24 cellular contexts compared by ENCODE assay signal in the genomic region with DNA sequence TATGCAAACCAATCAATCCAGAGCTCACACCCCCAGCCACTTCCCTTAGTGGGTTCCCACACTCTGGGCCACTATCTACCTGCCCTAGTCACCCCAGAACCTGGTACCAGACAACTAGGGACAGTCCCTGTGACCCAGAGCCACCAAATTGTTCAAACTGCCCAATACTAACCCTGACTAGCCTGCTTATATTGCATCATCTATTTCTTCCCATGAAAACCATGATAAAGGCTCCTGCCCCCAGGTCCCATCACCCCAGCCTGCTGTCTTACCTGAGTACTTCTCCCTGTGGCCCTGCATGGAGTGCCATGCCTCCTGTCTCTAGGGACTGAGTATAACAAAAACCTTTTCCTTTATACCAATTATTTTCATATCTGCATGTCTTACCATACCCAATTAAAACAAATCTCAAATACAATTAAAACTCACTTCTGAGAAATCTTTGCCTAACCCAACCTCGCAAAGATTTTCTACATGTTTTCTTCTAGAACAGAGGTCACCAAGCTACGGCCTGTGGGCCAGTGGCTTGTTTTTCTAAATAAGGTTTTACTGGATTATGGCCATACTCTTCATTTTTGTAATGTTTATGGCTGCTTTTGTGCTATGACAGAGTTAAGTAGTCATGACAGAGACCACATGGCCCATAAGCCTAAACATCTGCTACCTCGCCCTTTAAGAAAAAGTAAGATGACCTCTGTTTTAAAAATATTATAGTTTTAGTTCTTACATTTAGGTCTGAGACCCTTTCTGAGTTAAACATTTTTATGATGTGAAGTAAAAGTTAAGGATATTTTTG. TPM values are rescaled to one million over a fixed set of nuclear protein-coding genes. Genes with fewer than 3 reads are reported as not detected.
DNase-seq lines count a peak whose midpoint lies in the region; ATAC-seq and TF ChIP-seq lines count a peak whose summit lies in the region.
"Had no signal": no experiment of that assay in that cellular context is flagged by ENCODE, and none has a peak within 500 bp of the region (broad histone marks: within the 10 kb centered on the region; RNA-seq: fewer than 3 reads in every experiment).

No MANE protein-coding gene starts in this region.

- H3K36me3 ChIP-seq in adipocyte (ENCODE audit: control insufficient read depth, insufficient read depth, low read length, severe bottlenecking) (no peaks in the 10 kb centered on the region), liver (ENCODE audit: control insufficient read depth in 4 of 4, insufficient read depth in 3 of 4, low read depth in 1 of 4, low read length in 3 of 4) (no peaks in the 10 kb centered on the region), upper lobe of right lung (no peaks in the 10 kb centered on the region)
- H3K36me3 ChIP-seq: BLaER1 treated with 17β-estradiol and CSF1 and Interleukin-3, amounts not matched to agents 10 nM and 100 nM had no signal

- H3K27me3 Mint-ChIP-seq in activated CD4-positive, alpha-beta memory T cell treated with anti-CD3 and anti-CD28 coated beads for 36 hours = peaks cover 10% of the 10 kb centered on the region
- H3K27me3 Mint-ChIP-seq in activated CD4-positive, alpha-beta memory T cell treated with anti-CD3 and anti-CD28 coated beads, Interleukin-2, amount 10 ng/mL, durations not matched to agents 7 days and 5 days = no peaks in the 10 kb centered on the region
- H3K27me3 Mint-ChIP-seq in Calu3 (ENCODE audit: unreplicated experiment) = no peaks in the 10 kb centered on the region

- no peak overlapping the region for H3K9ac ChIP-seq in adipocyte (ENCODE audit: low read length)
- H3K9ac ChIP-seq in liver (ENCODE audit: low read depth in 1 of 2, low read length in 2 of 2) = no peak overlapping the region
- H3K9ac ChIP-seq: BLaER1 treated with 17β-estradiol and CSF1 and Interleukin-3, amounts not matched to agents 10 nM and 100 nM had no signal

- H3K27ac ChIP-seq in liver (ENCODE audit: low read depth in 1 of 2, low read length in 2 of 2) = no peak overlapping the region
- H3K27ac ChIP-seq in upper lobe of right lung = no peak overlapping the region
- H3K27ac ChIP-seq: 22Rv1 had no signal

- H3K4me3 ChIP-seq in adipocyte (ENCODE audit: low read length) = no peak overlapping the region
- H3K4me3 ChIP-seq in liver (ENCODE audit: low read depth in 1 of 3, low read length in 3 of 3) = no peak overlapping the region
- no peak overlapping the region for H3K4me3 ChIP-seq in upper lobe of right lung
- H3K4me3 ChIP-seq: BLaER1 treated with 17β-estradiol and CSF1 and Interleukin-3, amounts not matched to agents 10 nM and 100 nM; GM23338 had no signal

- H3K9me3 Mint-ChIP-seq in activated CD4-positive, alpha-beta memory T cell treated with anti-CD3 and anti-CD28 coated beads for 36 hours = peaks cover 11% of the 10 kb centered on the region
- peaks cover 19% of the 10 kb centered on the region for H3K9me3 Mint-ChIP-seq in activated CD4-positive, alpha-beta memory T cell treated with anti-CD3 and anti-CD28 coated beads, Interleukin-2, amount 10 ng/mL, durations not matched to agents 7 days and 5 days
- H3K9me3 Mint-ChIP-seq in Calu3 (ENCODE audit: low read depth, unreplicated experiment) = peaks cover 3% of the 10 kb centered on the region

- no peak for ATAC-seq in HG02588 (IDR thresholded peaks at IDR 0.05; ENCODE audit: unreplicated experiment)
- ATAC-seq in GM21390 (IDR thresholded peaks at IDR 0.05; ENCODE audit: unreplicated experiment) = no peak
- ATAC-seq in upper lobe of right lung = no peak
- ATAC-seq: GM23338 had no signal

- peaks cover 3% of the 10 kb centered on the region for H3K4me1 ChIP-seq in adipocyte (ENCODE audit: control insufficient read depth, insufficient read depth, low read length)
- H3K4me1 ChIP-seq in liver (ENCODE audit: control insufficient read depth in 4 of 4, insufficient read depth in 4 of 4, low read length in 3 of 4) = no peaks in the 10 kb centered on the region
- H3K4me1 ChIP-seq in upper lobe of right lung = no peaks in the 10 kb centered on the region
- H3K4me1 ChIP-seq: Caco-2 had no signal

- POLR2A ChIA-PET in activated CD4-positive, alpha-beta memory T cell treated with anti-CD3 and anti-CD28 coated beads for 36 hours (lab: Charles Lee) = no interaction called here
- POLR2A ChIA-PET in activated CD4-positive, alpha-beta memory T cell treated with anti-CD3 and anti-CD28 coated beads, Interleukin-2, amount 10 ng/mL, durations not matched to agents 7 days and 5 days (lab: Charles Lee) = no interaction called here

- no peak for DNase-seq in activated CD4-positive, alpha-beta memory T cell treated with anti-CD3 and anti-CD28 coated beads for 36 hours
- DNase-seq in activated CD4-positive, alpha-beta memory T cell treated with anti-CD3 and anti-CD28 coated beads, Interleukin-2, amount 10 ng/mL, durations not matched to agents 7 days and 5 days = no peak
- DNase-seq in Calu3 (no peak), adipocyte (ENCODE audit: low read depth) (peak; percentile 13), upper lobe of right lung (no peak)
- DNase-seq: Caco-2; CD4-positive, alpha-beta memory T cell; DMS153; MM.1S; NCI-H1048; NCI-H1417 treated with DMSO at 0.1 percent for 48 hours; NCI-H187 treated with DMSO at 0.1 percent for 48 hours; NCI-H2107; NCI-H446 treated with DMSO at 0.1 percent for 48 hours; NCI-H526 treated with DMSO at 0.1 percent for 48 hours; OCI-M1; RPMI8226; SHP77 had no signal

- peaks cover 4% of the 10 kb centered on the region for H3K9me3 ChIP-seq in adipocyte (ENCODE audit: control insufficient read depth, low read length)
- H3K9me3 ChIP-seq in liver (ENCODE audit: control insufficient read depth in 4 of 4, low read length in 3 of 4) = peaks cover 0 to 3% (median 0%) of the 10 kb centered on the region in 4 donors
- no peaks in the 10 kb centered on the region for H3K9me3 ChIP-seq in upper lobe of right lung

- peak overlapping the region; percentile 51 for H3K27ac Mint-ChIP-seq in activated CD4-positive, alpha-beta memory T cell treated with anti-CD3 and anti-CD28 coated beads for 36 hours
- H3K27ac Mint-ChIP-seq in activated CD4-positive, alpha-beta memory T cell treated with anti-CD3 and anti-CD28 coated beads, Interleukin-2, amount 10 ng/mL, durations not matched to agents 7 days and 5 days = no peak overlapping the region
- peak overlapping the region; percentile 2 for H3K27ac Mint-ChIP-seq in Calu3 (ENCODE audit: unreplicated experiment)
- H3K27ac Mint-ChIP-seq: GM23338 had no signal

- H3K4me1 Mint-ChIP-seq in activated CD4-positive, alpha-beta memory T cell treated with anti-CD3 and anti-CD28 coated beads for 36 hours (ENCODE audit: low read depth) = peaks cover 6% of the 10 kb centered on the region
- no peaks in the 10 kb centered on the region for H3K4me1 Mint-ChIP-seq in activated CD4-positive, alpha-beta memory T cell treated with anti-CD3 and anti-CD28 coated beads, Interleukin-2, amount 10 ng/mL, durations not matched to agents 7 days and 5 days
- no peaks in the 10 kb centered on the region for H3K4me1 Mint-ChIP-seq in Calu3 (ENCODE audit: low read depth, unreplicated experiment)
- H3K4me1 Mint-ChIP-seq: GM23338 had no signal

- CTCF ChIA-PET in activated CD4-positive, alpha-beta memory T cell treated with anti-CD3 and anti-CD28 coated beads for 36 hours (lab: Charles Lee) = no interaction called here
- CTCF ChIA-PET in activated CD4-positive, alpha-beta memory T cell treated with anti-CD3 and anti-CD28 coated beads, Interleukin-2, amount 10 ng/mL, durations not matched to agents 7 days and 5 days (lab: Charles Lee) = no interaction called here
- CTCF ChIA-PET in Calu3 (lab: Charles Lee) = no interaction called here

- H3K27me3 ChIP-seq in adipocyte (replicated peaks; ENCODE audit: control insufficient read depth, insufficient read depth, low read length) (peaks cover 8% of the 10 kb centered on the region), liver (ENCODE audit: control insufficient read depth in 4 of 4, insufficient read depth in 4 of 4, low read length in 3 of 4) (no peaks in the 10 kb centered on the region), upper lobe of right lung (no peaks in the 10 kb centered on the region)
- H3K27me3 ChIP-seq: BLaER1 treated with 17β-estradiol and CSF1 and Interleukin-3, amounts not matched to agents 10 nM and 100 nM had no signal

- intact Hi-C loops in activated CD4-positive, alpha-beta memory T cell treated with anti-CD3 and anti-CD28 coated beads for 36 hours (cut with micrococcal nuclease) = no loop called here
- intact Hi-C loops in Calu3 (cut with micrococcal nuclease; ENCODE audit: unreplicated experiment) (no loop called here), upper lobe of right lung (cut with DNase I) (no loop called here)

- H3K36me3 Mint-ChIP-seq in activated CD4-positive, alpha-beta memory T cell treated with anti-CD3 and anti-CD28 coated beads for 36 hours = peaks cover 8% of the 10 kb centered on the region
- no peaks in the 10 kb centered on the region for H3K36me3 Mint-ChIP-seq in activated CD4-positive, alpha-beta memory T cell treated with anti-CD3 and anti-CD28 coated beads, Interleukin-2, amount 10 ng/mL, durations not matched to agents 7 days and 5 days (ENCODE audit: low read depth)
- peaks cover 12% of the 10 kb centered on the region for H3K36me3 Mint-ChIP-seq in Calu3 (ENCODE audit: insufficient read depth, unreplicated experiment)

- BruUV-seq in Calu3 (replicated peaks; lab: Mats Ljungman, UMichigan) = no TSS peak

- no peak for TF ChIP-seq CTCF in Calu3 (IDR thresholded peaks at IDR 0.05; ENCODE audit: unreplicated experiment)
- TF ChIP-seq CTCF in liver (IDR thresholded peaks at IDR 0.05; ENCODE audit: low read depth, low read length, missing input control) = no peak
- TF ChIP-seq CTCF in upper lobe of right lung (IDR thresholded peaks at IDR 0.05) = no peak

- H3K4me3 Mint-ChIP-seq in activated CD4-positive, alpha-beta memory T cell treated with anti-CD3 and anti-CD28 coated beads for 36 hours = no peak overlapping the region
- H3K4me3 Mint-ChIP-seq in activated CD4-positive, alpha-beta memory T cell treated with anti-CD3 and anti-CD28 coated beads, Interleukin-2, amount 10 ng/mL, durations not matched to agents 7 days and 5 days = no peak overlapping the region
- H3K4me3 Mint-ChIP-seq in Calu3 (ENCODE audit: low read depth, unreplicated experiment) = no peak overlapping the region
- H3K4me3 Mint-ChIP-seq: GM23338 had no signal

- 88% methylated on average over 3 of the region's 3 CpGs for WGBS in liver

- no peak for TF ChIP-seq RAD21 in liver (IDR thresholded peaks at IDR 0.05)

TF ChIP-seq in liver, 16 proteins besides CTCF, POLR2A, EP300 and RAD21 (continues in another document):
- peak; percentile 62 for TF ChIP-seq NR2F2 (IDR thresholded peaks at IDR 0.05)

RNA-seq across cellular contexts. Expression of a gene that starts 31.0 kb away (rescaled TPM):
- total RNA-seq in activated CD4-positive, alpha-beta memory T cell treated with anti-CD3 and anti-CD28 coated beads for 36 hours = under 1 TPM; 0.05 to 0.07 TPM
- under 1 TPM; 0.45 TPM for total RNA-seq in activated CD4-positive, alpha-beta memory T cell treated with anti-CD3 and anti-CD28 coated beads, Interleukin-2, amount 10 ng/mL, durations not matched to agents 7 days and 5 days
- total RNA-seq in Calu3 (2022) (4.4 and 8.6 TPM in 2 replicates), liver (10 to 100 TPM; 65.3 to 90.1 TPM), upper lobe of right lung (60.5 TPM)
- polyA plus RNA-seq in liver = 10 to 100 TPM; 21.2 to 45.1 TPM
- polyA plus RNA-seq: CD4-positive, alpha-beta memory T cell had no signal

RNA-seq across cellular contexts. Expression of a gene that starts 46.4 kb away (rescaled TPM):
- total RNA-seq in activated CD4-positive, alpha-beta memory T cell treated with anti-CD3 and anti-CD28 coated beads for 36 hours = 1 to 10 TPM; 5.6 TPM
- 1 to 10 TPM; 8.6 to 9.5 TPM for total RNA-seq in activated CD4-positive, alpha-beta memory T cell treated with anti-CD3 and anti-CD28 coated beads, Interleukin-2, amount 10 ng/mL, durations not matched to agents 7 days and 5 days
- total RNA-seq in Calu3 (2022) = 9.5 and 11.4 TPM in 2 replicates
- total RNA-seq in liver = 1 to 10 TPM; 3.6 to 7.0 TPM
- 1 to 10 TPM; 2.2 to 8.6 TPM for polyA plus RNA-seq in liver
- 26.5 TPM for total RNA-seq in upper lobe of right lung
